Comparison of ENCODE assay signal across 9 cellular contexts in genomic region chr17:61410555-61411089, GRCh38. TPM values are rescaled to one million over a fixed set of nuclear protein-coding genes. Genes with fewer than 3 reads are reported as not detected.
DNase-seq lines count a peak whose midpoint lies in the region; ATAC-seq, FAIRE-seq and TF ChIP-seq lines count a peak whose summit lies in the region.
"Had no signal": no experiment of that assay in that cellular context is flagged by ENCODE, and none has a peak within 500 bp of the region (broad histone marks: within the 10 kb centered on the region; RNA-seq: fewer than 3 reads in every experiment).

No MANE protein-coding gene starts in this region.

- peak overlapping the region; percentile 88 for H3K9ac ChIP-seq in NT2/D1 (ENCODE audit: insufficient read length, low read depth)

- H3K27ac ChIP-seq in pancreas: peak overlapping the region in 1 of 4 donors; percentile 4
- H3K27ac ChIP-seq in tibial nerve: peak overlapping the region; percentile 70 to 95 (median 92)

- no peak for TF ChIP-seq CTCF in pancreas (IDR thresholded peaks at IDR 0.05)
- peak; percentile 52 to 80 (median 74) for TF ChIP-seq CTCF in tibial nerve (IDR thresholded peaks at IDR 0.05)

- peak overlapping the region; percentile 73 for H3K4me3 ChIP-seq in NT2/D1 (ENCODE audit: insufficient read length, low read depth)
- H3K4me3 ChIP-seq in pancreas: peak overlapping the region in 2 of 4 donors; percentile 57 to 63
- H3K4me3 ChIP-seq in tibial nerve: peak overlapping the region; percentile 41 to 85 (median 71)

- ATAC-seq in pancreas: peak in 3 of 4 donors; percentile 15 to 46 (median 30)
- no peak for ATAC-seq in HG03571 (IDR thresholded peaks at IDR 0.05; ENCODE audit: unreplicated experiment)

- DNase-seq in GM03348 (ENCODE audit: low spot score) (peak; percentile 65), NT2/D1 (ENCODE audit: low read depth, low spot score) (peak; percentile 63), activated gamma-delta T cell (lab: John Stamatoyannopoulos, UW) (peak; percentile 45), globus pallidus (ENCODE audit: low spot score) (peak; percentile 72), pancreas (peak in 4 of 6 donors; percentile 27 to 86 (median 74)), tibial nerve (ENCODE audit: low spot score in 2 of 2) (peak; percentile 70 to 78), foreskin melanocyte (no peak)

- WGBS in pancreas, 2 donors: 24 to 30% methylated on average over 34 to 48 of the region's 48 CpGs
- WGBS in tibial nerve, 2 donors: 2 to 26% methylated on average over 11 to 13 of the region's 48 CpGs

- no peaks in the 10 kb centered on the region for H3K36me3 ChIP-seq in NT2/D1 (ENCODE audit: insufficient read depth, insufficient read length, low read length)
- no peaks in the 10 kb centered on the region for H3K36me3 ChIP-seq in pancreas
- H3K36me3 ChIP-seq in tibial nerve: peaks cover 0 to 17% (median 0%) of the 10 kb centered on the region in 3 donors

- intact Hi-C loops in pancreas (cut with DNase I): loop anchor here in 2 of 3 donors (10.0 kb wide), 2 partner anchors 144 to 424 kb away; no protein-coding TSS in a partner anchor

- H3K9me3 ChIP-seq in NT2/D1 (ENCODE audit: insufficient read depth, low read length): peaks cover 39% of the 10 kb centered on the region; the same call in 1 of the 2 replicates
- H3K9me3 ChIP-seq in pancreas: no peaks in the 10 kb centered on the region
- no peaks in the 10 kb centered on the region for H3K9me3 ChIP-seq in tibial nerve

- no peak for FAIRE-seq in pancreas (lab: Jason Lieb, UNC)

- H3K27me3 ChIP-seq in NT2/D1 (ENCODE audit: insufficient read depth, insufficient read length) (peaks cover 63% of the 10 kb centered on the region), pancreas (peaks cover 0 to 12% (median 3%) of the 10 kb centered on the region in 4 donors), tibial nerve (peaks cover 0 to 18% of the 10 kb centered on the region in 2 donors)

- no peak for TF ChIP-seq POLR2A in tibial nerve (IDR thresholded peaks at IDR 0.05)

- peaks cover 6% of the 10 kb centered on the region for H3K4me1 ChIP-seq in NT2/D1 (ENCODE audit: insufficient read depth, insufficient read length)
- peaks cover 0 to 14% (median 5%) of the 10 kb centered on the region in 3 donors for H3K4me1 ChIP-seq in pancreas
- H3K4me1 ChIP-seq in tibial nerve: peaks cover 0 to 76% (median 26%) of the 10 kb centered on the region in 4 donors

- TF ChIP-seq EP300 in tibial nerve (IDR thresholded peaks at IDR 0.05): no peak

RNA-seq across cellular contexts. Expression of gene TBX2, which starts 11.0 kb away (rescaled TPM):
- total RNA-seq in pancreas: 1 to 10 TPM; 1.2 to 9.7 (median 2.3) TPM
- 10 to 100 TPM in 1 of 2 donors, 1 to 10 TPM in 1; 5.9 to 12.1 TPM for polyA plus RNA-seq in pancreas
- 10 to 100 TPM; 23.2 to 42.0 (median 26.5) TPM for total RNA-seq in tibial nerve

RNA-seq across cellular contexts. Expression of gene TBX4, which starts 41.6 kb away (rescaled TPM):
- total RNA-seq in pancreas: not detected
- polyA plus RNA-seq in pancreas: not detected
- total RNA-seq in tibial nerve: not detected
- total RNA-seq: SK-MEL-5 had no signal

Comparison
In these comparisons a context has a peak if more than half of its experiments do, and no peak if none do; other contexts are left out.
1. CTCF ChIP-seq: peak in tibial nerve (5 of 5); none in pancreas (0 of 4).